ENCODE assay signal across 15 cellular contexts in the genomic region with DNA sequence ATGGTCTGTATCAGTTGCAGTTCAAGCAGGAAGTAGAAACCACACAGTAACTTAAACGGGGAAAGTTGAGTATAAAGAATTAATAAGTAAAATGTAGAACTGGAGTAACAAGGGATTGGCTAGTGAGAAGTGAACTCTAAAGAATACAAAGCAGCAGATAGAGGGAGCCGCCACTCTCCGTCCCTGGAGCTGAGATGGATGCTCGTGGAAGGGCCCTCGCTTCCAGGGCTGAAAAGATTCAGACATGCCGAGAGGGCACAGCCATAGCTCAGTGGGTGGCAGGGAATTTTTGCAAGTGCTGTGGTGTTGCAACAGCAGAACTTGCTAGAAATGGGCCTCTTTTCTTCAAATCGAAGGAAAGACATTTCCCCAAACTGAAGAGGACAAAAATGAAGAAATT.
DNase-seq lines count a peak whose midpoint lies in the region; ATAC-seq and TF ChIP-seq lines count a peak whose summit lies in the region.
"Had no signal": no experiment of that assay in that cellular context is flagged by ENCODE, and none has a peak within 500 bp of the region (broad histone marks: within the 10 kb centered on the region; RNA-seq: fewer than 3 reads in every experiment).

No MANE protein-coding gene starts in this region.

- no peak for TF ChIP-seq EP300 in esophagus muscularis mucosa (IDR thresholded peaks at IDR 0.05)
- no peak for TF ChIP-seq EP300 in ovary (IDR thresholded peaks at IDR 0.05)

- H3K27me3 ChIP-seq in BLaER1 treated with 17β-estradiol and CSF1 and Interleukin-3, amounts not matched to agents 10 nM and 100 nM = no peaks in the 10 kb centered on the region
- H3K27me3 ChIP-seq in esophagus muscularis mucosa (no peaks in the 10 kb centered on the region), ovary (no peaks in the 10 kb centered on the region), prostate gland (replicated peaks; ENCODE audit: insufficient read depth) (no peaks in the 10 kb centered on the region)

- TF ChIP-seq POLR2A in esophagus muscularis mucosa (IDR thresholded peaks at IDR 0.05; ENCODE audit: low read depth) (no peak), ovary (IDR thresholded peaks at IDR 0.05) (no peak), prostate gland (IDR thresholded peaks at IDR 0.05) (no peak)

- H3K4me3 ChIP-seq in BLaER1 treated with 17β-estradiol and CSF1 and Interleukin-3, amounts not matched to agents 10 nM and 100 nM = no peak overlapping the region
- no peak overlapping the region for H3K4me3 ChIP-seq in esophagus muscularis mucosa
- H3K4me3 ChIP-seq in ovary = no peak overlapping the region
- H3K4me3 ChIP-seq in prostate gland = no peak overlapping the region

- peak overlapping the region in 9 of 11 experiments; percentile 8 to 70 (median 28); a peak in 9 of 22 replicates for H3K4me2 ChIP-seq in BLaER1 treated with 17β-estradiol and CSF1 and Interleukin-3, amounts not matched to agents 10 nM and 100 nM

- no peak overlapping the region for H3K9ac ChIP-seq in BLaER1 treated with 17β-estradiol and CSF1 and Interleukin-3, amounts not matched to agents 10 nM and 100 nM

- peaks cover 0 to 24% (median 7%) of the 10 kb centered on the region in 10 experiments; a peak in 13 of 20 replicates for H3K4me1 ChIP-seq in BLaER1 treated with 17β-estradiol and CSF1 and Interleukin-3, amounts not matched to agents 10 nM and 100 nM
- peaks cover 4 to 75% (median 61%) of the 10 kb centered on the region in 4 donors for H3K4me1 ChIP-seq in esophagus muscularis mucosa
- H3K4me1 ChIP-seq in ovary (ENCODE audit: insufficient read depth) = peaks cover 16% of the 10 kb centered on the region
- no peaks in the 10 kb centered on the region for H3K4me1 ChIP-seq in prostate gland (replicated peaks)

- H3K9me3 ChIP-seq in BLaER1 treated with 17β-estradiol and CSF1 and Interleukin-3, amounts not matched to agents 10 nM and 100 nM (replicated peaks in 1 of 11) = peaks cover 5 to 21% (median 16%) of the 10 kb centered on the region in 11 experiments; a peak in 17 of 22 replicates
- H3K9me3 ChIP-seq in esophagus muscularis mucosa (no peaks in the 10 kb centered on the region), ovary (no peaks in the 10 kb centered on the region), prostate gland (no peaks in the 10 kb centered on the region)

- H3K27ac ChIP-seq in BLaER1 treated with 17β-estradiol and CSF1 and Interleukin-3, amounts not matched to agents 10 nM and 100 nM = no peak overlapping the region
- peak overlapping the region; percentile 63 to 69 (median 67) for H3K27ac ChIP-seq in esophagus muscularis mucosa (replicated peaks in 1 of 4)
- peak overlapping the region; percentile 11 to 80 for H3K27ac ChIP-seq in ovary
- no peak overlapping the region for H3K27ac ChIP-seq in prostate gland
- H3K27ac ChIP-seq: VCaP had no signal

- no peaks in the 10 kb centered on the region for H3K36me3 ChIP-seq in BLaER1 treated with 17β-estradiol and CSF1 and Interleukin-3, amounts not matched to agents 10 nM and 100 nM
- H3K36me3 ChIP-seq in esophagus muscularis mucosa (no peaks in the 10 kb centered on the region), ovary (no peaks in the 10 kb centered on the region), prostate gland (no peaks in the 10 kb centered on the region)

- ATAC-seq in GM18870 (IDR thresholded peaks at IDR 0.05; ENCODE audit: unreplicated experiment) = no peak
- ATAC-seq in GM18520 (IDR thresholded peaks at IDR 0.05; ENCODE audit: unreplicated experiment) = no peak
- no peak for ATAC-seq in GM19351 (IDR thresholded peaks at IDR 0.05; ENCODE audit: unreplicated experiment)
- ATAC-seq: CD8-positive, alpha-beta T cell had no signal

- TF ChIP-seq CTCF in esophagus muscularis mucosa (IDR thresholded peaks at IDR 0.05) (no peak), ovary (IDR thresholded peaks at IDR 0.05) (peak in 1 of 3 donors; percentile 22), prostate gland (IDR thresholded peaks at IDR 0.05) (no peak)

- intact Hi-C loops in esophagus muscularis mucosa (cut with DNase I) = no loop called here
- intact Hi-C loops in ovary (cut with DNase I) = loop anchor here in 2 of 4 donors (5.0 to 10.0 kb wide), 2 partner anchors 64 to 157 kb away; a partner anchor contains a TSS
- intact Hi-C loops in prostate gland (cut with DNase I) = no loop called here

- no peaks in the 10 kb centered on the region for H4K20me1 ChIP-seq in BLaER1 treated with 17β-estradiol and CSF1 and Interleukin-3, amounts not matched to agents 10 nM and 100 nM

- DNase-seq in MV-4-11 (lab: John Stamatoyannopoulos, UW) (peak; percentile 35), esophagus muscularis mucosa (ENCODE audit: extremely low spot score) (no peak), ovary (peak in 3 of 5 donors; percentile 42 to 49 (median 48)), prostate gland (ENCODE audit: low spot score) (no peak)
- DNase-seq: anterior cingulate cortex; CD8-positive, alpha-beta T cell; Karpas-422; nephron progenitor cell; SHP77 treated with DMSO at 0.1 percent for 48 hours; stimulated activated CD4-positive, alpha-beta T cell treated with anti-CD3 and anti-CD28 coated beads, Interleukin-12 subunit alpha, Interleukin-12 subunit beta, amount 100 ng/mL, for 4 hours had no signal

- WGBS in esophagus muscularis mucosa = 72% methylated on average over 7 of the region's 7 CpGs
- WGBS in ovary, 3 donors = 23 to 34% (median 28%) methylated on average over 7 of the region's 7 CpGs
- 78% methylated on average over 7 of the region's 7 CpGs for WGBS in prostate gland

Comparison
In these comparisons a context has a peak if more than half of its experiments do, and no peak if none do; other contexts are left out.
1. H3K27ac ChIP-seq: peak in esophagus muscularis mucosa (4 of 4) and ovary (2 of 2); none in BLaER1 treated with 17β-estradiol and CSF1 and Interleukin-3, amounts not matched to agents 10 nM and 100 nM (0 of 11) and prostate gland (0 of 2).
2. DNase-seq: peak in MV-4-11 (single experiment) and ovary (3 of 5); none in esophagus muscularis mucosa (single experiment) and prostate gland (single experiment).